In genomic region chr19:4139614-4140236, GRCh38 we compare ENCODE assay signal across 8 cellular contexts. TPM values are rescaled to one million over a fixed set of nuclear protein-coding genes. Genes with fewer than 3 reads are reported as not detected.
DNase-seq lines count a peak whose midpoint lies in the region; ATAC-seq and TF ChIP-seq lines count a peak whose summit lies in the region.

No MANE protein-coding gene starts in this region.

- H3K36me3 ChIP-seq in osteoblast (ENCODE audit: insufficient read depth, low read length) = no peaks in the 10 kb centered on the region
- H3K36me3 ChIP-seq in testis (ENCODE audit: low read depth, missing control alignments) = no peaks in the 10 kb centered on the region

- TF ChIP-seq CTCF in foreskin fibroblast (IDR thresholded peaks at IDR 0.05; ENCODE audit: low read depth, low read length) (peak; percentile 83), osteoblast (IDR thresholded peaks at IDR 0.05; ENCODE audit: extremely low read depth, low read depth, low read length) (peak; percentile 80), testis (IDR thresholded peaks at IDR 0.05) (peak; percentile 36 to 83 (median 71))

- H3K27me3 ChIP-seq in osteoblast (ENCODE audit: insufficient read depth, low read length) (no peaks in the 10 kb centered on the region), testis (no peaks in the 10 kb centered on the region)

- intact Hi-C loops in testis (cut with DNase I; ENCODE audit: low total_unique reads) = no loop called here

- no peaks in the 10 kb centered on the region for H3K79me2 ChIP-seq in osteoblast (ENCODE audit: insufficient read depth, low read length)

- DNase-seq in CMK (ENCODE audit: low read depth) (peak; percentile 35), HT-29 (ENCODE audit: low spot score) (peak; percentile 77), RPMI8226 (peak; percentile 80), activated T-helper 1 cell treated with Interleukin-2 at 50 U/mL for 16 hours (ENCODE audit: low read depth) (peak; percentile 76), foreskin fibroblast (peak in 1 of 2 donors; percentile 74), osteoblast (ENCODE audit: insufficient read length, low spot score, missing footprints) (peak; percentile 90), testis (peak; percentile 85)

- TF ChIP-seq POLR2A in testis (IDR thresholded peaks at IDR 0.05) = no peak

- 28 to 29% methylated on average over 14 of the region's 14 CpGs for WGBS in testis, 2 donors

- H3K4me1 ChIP-seq in osteoblast (ENCODE audit: insufficient read depth, low read length) (peaks cover 2% of the 10 kb centered on the region), testis (no peaks in the 10 kb centered on the region)

- no peaks in the 10 kb centered on the region for H4K20me1 ChIP-seq in osteoblast (ENCODE audit: insufficient read depth, low read length)

- H3K9me3 ChIP-seq in osteoblast (ENCODE audit: low read depth, low read length) = no peaks in the 10 kb centered on the region
- no peaks in the 10 kb centered on the region for H3K9me3 ChIP-seq in testis

- no peak overlapping the region for H2AFZ ChIP-seq in osteoblast (ENCODE audit: low read length)

- H3K27ac ChIP-seq in osteoblast (ENCODE audit: low read depth, low read length) = no peak overlapping the region
- H3K27ac ChIP-seq in testis = no peak overlapping the region

- no peak for ATAC-seq in GM19463 (IDR thresholded peaks at IDR 0.05; ENCODE audit: unreplicated experiment)

- no peak overlapping the region for H3K4me2 ChIP-seq in osteoblast (ENCODE audit: insufficient read depth, low read length)

- H3K4me3 ChIP-seq in foreskin fibroblast (ENCODE audit: low read depth in 1 of 2, low read length in 2 of 2) = no peak overlapping the region
- H3K4me3 ChIP-seq in osteoblast (ENCODE audit: insufficient read depth, low read length) = no peak overlapping the region
- H3K4me3 ChIP-seq in testis = no peak overlapping the region

RNA-seq across cellular contexts. Expression of gene CREB3L3, which starts 13.7 kb away (rescaled TPM):
- total RNA-seq in HT-29 (2014; rRNA removed; shearing (Covaris generic)) = not detected in 2 replicates
- total RNA-seq in osteoblast (not detected in 2 replicates), testis (under 1 TPM; 0.56 to 0.63 TPM)
- polyA plus RNA-seq in testis (ENCODE audit: insufficient read depth, low read depth, low replicate concordance) = 0.36 TPM

RNA-seq across cellular contexts. Expression of gene MAP2K2, which starts 15.8 kb away (rescaled TPM):
- total RNA-seq in HT-29 (2014; rRNA removed; shearing (Covaris generic)) = 212 and 232 TPM in 2 replicates
- total RNA-seq in osteoblast (221 and 233 TPM in 2 replicates), testis (100 to 1,000 TPM; 181 to 225 TPM)
- 241 TPM for polyA plus RNA-seq in testis (ENCODE audit: insufficient read depth, low read depth, low replicate concordance)

RNA-seq across cellular contexts. Expression of gene SIRT6, which starts 42.6 kb away (rescaled TPM):
- 24.2 and 27.4 TPM in 2 replicates for total RNA-seq in HT-29 (2014; rRNA removed; shearing (Covaris generic))
- total RNA-seq in osteoblast (8.3 and 16.3 TPM in 2 replicates), testis (10 to 100 TPM; 22.0 to 29.2 TPM)
- 14.7 TPM for polyA plus RNA-seq in testis (ENCODE audit: insufficient read depth, low read depth, low replicate concordance)

RNA-seq across cellular contexts. Expression of gene ANKRD24, which starts 42.8 kb away (rescaled TPM):
- 0.20 and 0.89 TPM in 2 replicates for total RNA-seq in HT-29 (2014; rRNA removed; shearing (Covaris generic))
- total RNA-seq in osteoblast = 0.29 and 0.72 TPM in 2 replicates
- 10 to 100 TPM; 20.4 to 21.1 TPM for total RNA-seq in testis
- polyA plus RNA-seq in testis (ENCODE audit: insufficient read depth, low read depth, low replicate concordance) = 16.5 TPM
